36 cellular contexts compared by ENCODE assay signal in genomic region chr12:21631367-21631766, GRCh38. TPM values are rescaled to one million over a fixed set of nuclear protein-coding genes. Genes with fewer than 3 reads are reported as not detected.
DNase-seq lines count a peak whose midpoint lies in the region; ATAC-seq and TF ChIP-seq lines count a peak whose summit lies in the region.
"Had no signal": no experiment of that assay in that cellular context is flagged by ENCODE, and none has a peak within 500 bp of the region (broad histone marks: within the 10 kb centered on the region; RNA-seq: fewer than 3 reads in every experiment).

No MANE protein-coding gene starts in this region.

- CTCF ChIA-PET in naive thymus-derived CD4-positive, alpha-beta T cell (lab: Charles Lee) = interaction anchor here (1.0 to 1.6 kb wide), 2 partner anchors 9 to 27 kb away, joined by 3 read pairs; partner anchors contain the start of gene LDHB

- no peaks in the 10 kb centered on the region for H3K27me3 ChIP-seq in naive thymus-derived CD4-positive, alpha-beta T cell (ENCODE audit: control insufficient read depth in 2 of 2, insufficient read depth in 2 of 2, low read length in 2 of 2)
- H3K27me3 ChIP-seq: adrenal gland, brain microvascular endothelial cell, esophagus muscularis mucosa, pancreas, suprapubic skin, upper lobe of right lung had no signal

- no peaks in the 10 kb centered on the region for H3K4me1 Mint-ChIP-seq in activated CD4-positive, alpha-beta T cell treated with anti-CD3 and anti-CD28 coated beads, Interleukin-2, amount 10 ng/mL, durations not matched to agents 24 days and 14 days
- peaks cover 0 to 35% (median 16%) of the 10 kb centered on the region in 7 donors for H3K4me1 Mint-ChIP-seq in naive thymus-derived CD4-positive, alpha-beta T cell
- H3K4me1 Mint-ChIP-seq: neural crest cell had no signal

- TF ChIP-seq POLR2A in NB4 (IDR thresholded peaks at IDR 0.05; ENCODE audit: extremely low read depth, insufficient read length) (no peak), erythroblast (IDR thresholded peaks at IDR 0.05; ENCODE audit: low read length) (no peak)

- H3K4me3 Mint-ChIP-seq in activated CD4-positive, alpha-beta T cell treated with anti-CD3 and anti-CD28 coated beads, Interleukin-2, amount 10 ng/mL, durations not matched to agents 24 days and 14 days = no peak overlapping the region
- H3K4me3 Mint-ChIP-seq in naive thymus-derived CD4-positive, alpha-beta T cell = peak overlapping the region in 1 of 10 donors; percentile 13
- H3K4me3 Mint-ChIP-seq: CD4-positive, CD25-positive, alpha-beta regulatory T cell; neural crest cell; T-helper 1 cell treated with Interleukin-12 subunit alpha and Interleukin-12 subunit beta and Interleukin-4 antibody, amounts not matched to agents 30 μg/mL and 1 μg/mL, for 36 hours had no signal

- no peak overlapping the region for H3K27ac ChIP-seq in naive thymus-derived CD4-positive, alpha-beta T cell (ENCODE audit: low read depth, low read length)
- H3K27ac ChIP-seq: adrenal gland, brain microvascular endothelial cell, esophagus muscularis mucosa, HL-60, left ventricle myocardium inferior, pancreas, SK-N-MC, suprapubic skin, upper lobe of right lung had no signal

- TF ChIP-seq CTCF in NB4 (IDR thresholded peaks at IDR 0.05; ENCODE audit: low read depth, low read length) = no peak

- POLR2A ChIA-PET in naive thymus-derived CD4-positive, alpha-beta T cell (lab: Charles Lee) = interaction anchor here (0.8 to 3.8 kb wide), 6 partner anchors 9 to 48 kb away, joined by 3 to 21 read pairs (median 4); partner anchors contain the start of gene LDHB

- ATAC-seq in GM18909 (IDR thresholded peaks at IDR 0.05; ENCODE audit: poor library complexity, unreplicated experiment) = peak; percentile 48
- no peak for ATAC-seq in naive thymus-derived CD4-positive, alpha-beta T cell
- ATAC-seq: pancreas, upper lobe of right lung had no signal

- H3K27ac Mint-ChIP-seq in activated CD4-positive, alpha-beta T cell treated with anti-CD3 and anti-CD28 coated beads, Interleukin-2, amount 10 ng/mL, durations not matched to agents 24 days and 14 days = peak overlapping the region; percentile 42
- peak overlapping the region in 6 of 9 donors; percentile 49 to 76 (median 64) for H3K27ac Mint-ChIP-seq in naive thymus-derived CD4-positive, alpha-beta T cell
- H3K27ac Mint-ChIP-seq: T-helper 1 cell treated with Interleukin-12 subunit alpha and Interleukin-12 subunit beta and Interleukin-4 antibody, amounts not matched to agents 30 μg/mL and 1 μg/mL, for 36 hours had no signal

- H3K9me3 ChIP-seq in naive thymus-derived CD4-positive, alpha-beta T cell (ENCODE audit: control insufficient read depth in 2 of 3, low read length in 3 of 3) = no peaks in the 10 kb centered on the region
- H3K9me3 ChIP-seq: adrenal gland, esophagus muscularis mucosa, left ventricle myocardium inferior, pancreas, suprapubic skin, upper lobe of right lung had no signal

- no peak for DNase-seq in activated CD4-positive, alpha-beta T cell treated with anti-CD3 and anti-CD28 coated beads, Interleukin-2, amount 10 ng/mL, durations not matched to agents 24 days and 14 days
- DNase-seq in activated CD4-positive, alpha-beta T cell treated with anti-CD3 and anti-CD28 coated beads for 48 hours = no peak
- peak; percentile 60 for DNase-seq in NB4 (ENCODE audit: low read depth)
- DNase-seq in naive thymus-derived CD4-positive, alpha-beta T cell = no peak
- no peak for DNase-seq in hippocampal formation (lab: John Stamatoyannopoulos, UW)
- no peak for DNase-seq in D341Med (ENCODE audit: low spot score)
- DNase-seq in erythroblast (lab: John Stamatoyannopoulos, UW) = no peak
- DNase-seq: activated T-cell treated with anti-CD3 and anti-CD28 coated beads, Interleukin-2, amount 50 U/mL, for 48 hours; adrenal gland; brain microvascular endothelial cell; CD4-positive, CD25-positive, alpha-beta regulatory T cell; cerebellar nuclear complex; dermis blood vessel endothelial cell; DMS 273 treated with DMSO at 0.1 percent for 48 hours; EL; foreskin fibroblast; left ventricle myocardium inferior; mesenchymal stem cell; NCI-H1092 treated with DMSO at 0.1 percent for 48 hours; NCI-H187; NCI-H82; OCI-M1; pancreas; retina; stimulated activated naive CD4-positive, alpha-beta T cell; upper lobe of right lung had no signal

- peaks cover 0 to 29% (median 0%) of the 10 kb centered on the region in 3 experiments for H3K36me3 ChIP-seq in naive thymus-derived CD4-positive, alpha-beta T cell (ENCODE audit: control insufficient read depth in 2 of 3, insufficient read depth in 3 of 3, low read length in 3 of 3)

- no peaks in the 10 kb centered on the region for H3K4me1 ChIP-seq in naive thymus-derived CD4-positive, alpha-beta T cell (ENCODE audit: control insufficient read depth in 2 of 2, insufficient read depth in 2 of 2, low read length in 2 of 2)
- H3K4me1 ChIP-seq: adrenal gland, esophagus muscularis mucosa, left ventricle myocardium inferior, suprapubic skin, upper lobe of right lung had no signal

- H3K9me3 Mint-ChIP-seq in activated CD4-positive, alpha-beta T cell treated with anti-CD3 and anti-CD28 coated beads, Interleukin-2, amount 10 ng/mL, durations not matched to agents 24 days and 14 days = peaks cover 4% of the 10 kb centered on the region
- H3K9me3 Mint-ChIP-seq in naive thymus-derived CD4-positive, alpha-beta T cell = peaks cover 0 to 32% (median 7%) of the 10 kb centered on the region in 11 donors
- H3K9me3 Mint-ChIP-seq: neural crest cell; T-helper 1 cell treated with Interleukin-12 subunit alpha and Interleukin-12 subunit beta and Interleukin-4 antibody, amounts not matched to agents 30 μg/mL and 1 μg/mL, for 36 hours had no signal

- no peak overlapping the region for H3K4me3 ChIP-seq in NB4 (ENCODE audit: low read depth, low read length)
- H3K4me3 ChIP-seq in naive thymus-derived CD4-positive, alpha-beta T cell (ENCODE audit: low read length) = no peak overlapping the region
- H3K4me3 ChIP-seq: adrenal gland, esophagus muscularis mucosa, left ventricle myocardium inferior, pancreas, SK-N-MC, suprapubic skin, upper lobe of right lung had no signal

- intact Hi-C loops in activated CD4-positive, alpha-beta T cell treated with anti-CD3 and anti-CD28 coated beads, Interleukin-2, amount 10 ng/mL, durations not matched to agents 24 days and 14 days (cut with micrococcal nuclease) = no loop called here
- intact Hi-C loops in naive thymus-derived CD4-positive, alpha-beta T cell (cut with micrococcal nuclease) = loop anchor here in 1 of 2 donors (2.0 kb wide), 1 partner anchor 17 kb away; no protein-coding TSS in a partner anchor

- H3K27me3 Mint-ChIP-seq in activated CD4-positive, alpha-beta T cell treated with anti-CD3 and anti-CD28 coated beads, Interleukin-2, amount 10 ng/mL, durations not matched to agents 24 days and 14 days = no peaks in the 10 kb centered on the region
- H3K27me3 Mint-ChIP-seq in naive thymus-derived CD4-positive, alpha-beta T cell = no peaks in the 10 kb centered on the region
- H3K27me3 Mint-ChIP-seq: CD4-positive, CD25-positive, alpha-beta regulatory T cell had no signal

- peaks cover 50% of the 10 kb centered on the region for H3K36me3 Mint-ChIP-seq in activated CD4-positive, alpha-beta T cell treated with anti-CD3 and anti-CD28 coated beads, Interleukin-2, amount 10 ng/mL, durations not matched to agents 24 days and 14 days (ENCODE audit: low read depth)
- H3K36me3 Mint-ChIP-seq in naive thymus-derived CD4-positive, alpha-beta T cell = peaks cover 4 to 73% (median 68%) of the 10 kb centered on the region in 5 donors

RNA-seq across cellular contexts. Expression of gene LDHB, which starts 26.3 kb away (rescaled TPM):
- total RNA-seq in activated CD4-positive, alpha-beta T cell treated with anti-CD3 and anti-CD28 coated beads, Interleukin-2, amount 10 ng/mL, durations not matched to agents 24 days and 14 days = 1,574 and 1,607 TPM in 2 replicates
- total RNA-seq in naive thymus-derived CD4-positive, alpha-beta T cell = 1,000 to 10,000 TPM in 3 of 5 experiments, 100 to 1,000 TPM in 2; 630 to 1,306 (median 1,079) TPM
- polyA plus RNA-seq in naive thymus-derived CD4-positive, alpha-beta T cell = 1,000 to 10,000 TPM; 2,617 to 2,849 TPM

RNA-seq across cellular contexts. Expression of gene GYS2, which starts 26.7 kb away (rescaled TPM):
- 0.17 TPM in 1 of 2 replicates, not detected in the other for total RNA-seq in activated CD4-positive, alpha-beta T cell treated with anti-CD3 and anti-CD28 coated beads, Interleukin-2, amount 10 ng/mL, durations not matched to agents 24 days and 14 days
- total RNA-seq in naive thymus-derived CD4-positive, alpha-beta T cell = under 1 TPM in 2 of 5 experiments, not detected in 3; 0.12 to 0.27 TPM
- not detected for polyA plus RNA-seq in naive thymus-derived CD4-positive, alpha-beta T cell
- total RNA-seq: CD4-positive, CD25-positive, alpha-beta regulatory T cell; dermis blood vessel endothelial cell; esophagus muscularis mucosa; left ventricle myocardium inferior; NCI-H460; neural crest cell; pancreas; skeletal muscle tissue; upper lobe of right lung had no signal
- polyA plus RNA-seq: keratinocyte, pancreas had no signal
